Comparison of ENCODE assay signal across 8 cellular contexts in the genomic region with DNA sequence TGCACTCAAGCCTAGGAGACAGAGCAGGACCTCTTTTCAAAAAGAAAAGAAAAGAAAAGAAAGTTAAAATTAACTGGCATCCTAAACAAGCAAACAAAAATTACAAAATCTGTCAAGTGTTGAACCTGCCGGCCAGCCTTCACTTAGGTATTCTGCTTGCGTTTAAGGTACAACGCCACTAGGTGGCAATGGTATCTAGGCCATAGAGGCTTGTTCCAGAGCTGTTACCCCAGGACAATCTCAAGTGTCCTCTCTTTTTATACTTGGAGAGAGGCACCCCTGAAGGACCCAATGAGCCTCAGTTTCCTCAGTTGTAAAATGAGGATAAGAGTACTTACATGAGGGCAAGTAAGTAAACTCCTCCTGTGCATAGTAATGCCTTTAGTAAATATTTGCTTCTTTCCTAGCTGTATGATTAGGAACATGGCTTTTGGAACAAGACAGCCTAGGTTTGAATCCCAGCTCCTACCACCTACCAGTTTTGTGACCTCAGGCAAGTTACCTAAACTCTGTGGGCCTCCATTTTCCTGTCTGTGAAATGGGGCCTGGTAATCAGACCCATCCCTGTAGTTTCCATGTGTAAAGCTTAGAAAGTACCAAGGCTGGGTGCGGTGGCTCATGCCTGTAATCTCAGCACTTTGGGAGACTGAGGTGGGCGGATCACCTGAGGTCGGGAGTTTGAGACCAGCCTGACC. TPM values are rescaled to one million over a fixed set of nuclear protein-coding genes. Genes with fewer than 3 reads are reported as not detected.
DNase-seq lines count a peak whose midpoint lies in the region; ATAC-seq and TF ChIP-seq lines count a peak whose summit lies in the region.

No MANE protein-coding gene starts in this region.

- H3K9ac ChIP-seq in mesendoderm (ENCODE audit: low read length): no peak overlapping the region

- ATAC-seq in WTC11 (peak; percentile 52), GM21786 (IDR thresholded peaks at IDR 0.05; ENCODE audit: unreplicated experiment) (no peak)

- peaks cover 26% of the 10 kb centered on the region for H3K4me1 Mint-ChIP-seq in WTC11

- H2BK120ac ChIP-seq in mesendoderm (ENCODE audit: low read depth, low read length): no peak overlapping the region

- no peak overlapping the region for H3K56ac ChIP-seq in mesendoderm (ENCODE audit: low read length)

- POLR2A ChIA-PET in WTC11 (lab: Charles Lee): no interaction called here

- H2BK5ac ChIP-seq in mesendoderm (ENCODE audit: low read length): no peak overlapping the region

- H3K9me3 Mint-ChIP-seq in WTC11: no peaks in the 10 kb centered on the region

- H3K27ac ChIP-seq in mesendoderm (ENCODE audit: low read depth, low read length): no peak overlapping the region
- H3K27ac ChIP-seq in testis: no peak overlapping the region

- no peaks in the 10 kb centered on the region for H3K79me2 ChIP-seq in mesendoderm (ENCODE audit: control insufficient read depth, insufficient read depth, low read length)

- H3K27me3 Mint-ChIP-seq in WTC11 (ENCODE audit: low read depth): peaks cover 4% of the 10 kb centered on the region

- H4K8ac ChIP-seq in mesendoderm (ENCODE audit: low read depth, low read length): no peak overlapping the region

- H3K36me3 ChIP-seq in mesendoderm (ENCODE audit: control insufficient read depth, insufficient read depth, low read length) (no peaks in the 10 kb centered on the region), testis (ENCODE audit: low read depth, missing control alignments) (no peaks in the 10 kb centered on the region)

- no CpG with 5 or more reads among the region's 6 CpGs for WGBS in mesendoderm (ENCODE audit: extremely low coverage, insufficient coverage, low lambda C conversion rate)
- WGBS in testis, 2 donors: 66 to 74% methylated on average over 6 of the region's 6 CpGs

- H3K23ac ChIP-seq in mesendoderm (ENCODE audit: low read length): no peak overlapping the region

- H3K27me3 ChIP-seq in mesendoderm (ENCODE audit: insufficient read depth, low read length, poor library complexity): no peaks in the 10 kb centered on the region
- H3K27me3 ChIP-seq in testis: no peaks in the 10 kb centered on the region

- no peak overlapping the region for H3K27ac Mint-ChIP-seq in WTC11

- peak; percentile 72 for TF ChIP-seq CTCF in WTC11 (IDR thresholded peaks at IDR 0.05)
- peak; percentile 82 for TF ChIP-seq CTCF in choroid plexus epithelial cell (conservative IDR thresholded peaks at IDR 0.05; ENCODE audit: low read depth, low read length)
- peak; percentile 17 to 60 (median 33) for TF ChIP-seq CTCF in testis (IDR thresholded peaks at IDR 0.05)

- no peak overlapping the region for H3K4me2 ChIP-seq in mesendoderm (ENCODE audit: low read length)

- no peaks in the 10 kb centered on the region for H3K9me3 ChIP-seq in testis

- H3K4me3 ChIP-seq in choroid plexus epithelial cell (ENCODE audit: low read depth, low read length): no peak overlapping the region
- no peak overlapping the region for H3K4me3 ChIP-seq in mesendoderm (ENCODE audit: low read length)
- no peak overlapping the region for H3K4me3 ChIP-seq in testis

- H3K79me1 ChIP-seq in mesendoderm (ENCODE audit: low read length): no peaks in the 10 kb centered on the region

- CTCF ChIA-PET in WTC11 (lab: Charles Lee): interaction anchor here (0.6 to 4.9 kb wide), 42 partner anchors 9 to 680 kb away, joined by 3 to 102 read pairs (median 5); a partner anchor contains a TSS

- no peak for TF ChIP-seq POLR2A in testis (IDR thresholded peaks at IDR 0.05)

- intact Hi-C loops in testis (cut with DNase I; ENCODE audit: low total_unique reads): no loop called here

- no peak overlapping the region for H2BK15ac ChIP-seq in mesendoderm (replicated peaks; ENCODE audit: low read depth)

- H4K5ac ChIP-seq in mesendoderm (ENCODE audit: low read length): no peak overlapping the region

- H3K4ac ChIP-seq in mesendoderm (ENCODE audit: low read depth, low read length): no peak overlapping the region

- DNase-seq in NCI-H2081 (lab: John Stamatoyannopoulos, UW): peak; percentile 23 to 36
- no peak for DNase-seq in NCI-H2081 treated with DMSO at 0.1 percent for 48 hours (lab: John Stamatoyannopoulos, UW)
- peak; percentile 49 for DNase-seq in NCI-H2029 treated with DMSO at 0.1 percent for 48 hours (lab: John Stamatoyannopoulos, UW)
- DNase-seq in WTC11 (ENCODE audit: low spot score): peak; percentile 63
- peak; percentile 75 for DNase-seq in choroid plexus epithelial cell (ENCODE audit: low read depth)
- DNase-seq in mesendoderm: peak; percentile 73
- peak; percentile 71 for DNase-seq in testis

- H3K18ac ChIP-seq in mesendoderm (ENCODE audit: low read length): no peak overlapping the region

- H3K4me1 ChIP-seq in mesendoderm (ENCODE audit: control insufficient read depth, low read depth, low read length): no peaks in the 10 kb centered on the region
- H3K4me1 ChIP-seq in testis: no peaks in the 10 kb centered on the region

- H2AK5ac ChIP-seq in mesendoderm (ENCODE audit: low read length): no peak overlapping the region

- H3K4me3 Mint-ChIP-seq in WTC11: no peak overlapping the region

- no peaks in the 10 kb centered on the region for H3K36me3 Mint-ChIP-seq in WTC11

TF ChIP-seq in WTC11, 78 proteins besides CTCF, POLR2A, EP300 and RAD21:
- 0 out of 2 replicates have a peak, but pooled peaks have one; percentile 21 for TF ChIP-seq GABPB1 (CRISPR knock-in tag; IDR thresholded peaks at IDR 0.05)
- TF ChIP-seq, protein P1, sequence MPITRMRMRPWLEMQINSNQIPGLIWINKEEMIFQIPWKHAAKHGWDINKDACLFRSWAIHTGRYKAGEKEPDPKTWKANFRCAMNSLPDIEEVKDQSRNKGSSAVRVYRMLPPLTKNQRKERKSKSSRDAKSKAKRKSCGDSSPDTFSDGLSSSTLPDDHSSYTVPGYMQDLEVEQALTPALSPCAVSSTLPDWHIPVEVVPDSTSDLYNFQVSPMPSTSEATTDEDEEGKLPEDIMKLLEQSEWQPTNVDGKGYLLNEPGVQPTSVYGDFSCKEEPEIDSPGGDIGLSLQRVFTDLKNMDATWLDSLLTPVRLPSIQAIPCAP (CRISPR knock-in tag; IDR thresholded peaks at IDR 0.05): no peak

RNA-seq across cellular contexts. Expression of a gene that starts 5.8 kb away (rescaled TPM):
- 10.6 to 12.6 TPM (median 10.7 TPM) in 3 replicates for total RNA-seq in WTC11 (2021)
- 4.6 TPM for polyA plus RNA-seq in mesendoderm (2013, experiment 1 of 2)
- polyA plus RNA-seq in mesendoderm (2013, experiment 2 of 2): 4.7 TPM
- 1 to 10 TPM; 2.5 to 3.1 TPM for total RNA-seq in testis
- polyA plus RNA-seq in testis (ENCODE audit: insufficient read depth, low read depth, low replicate concordance): 2.1 TPM

RNA-seq across cellular contexts. Expression of a gene that starts 34.2 kb away (rescaled TPM):
- total RNA-seq in WTC11 (2021) (2,184 to 2,437 TPM (median 2,411 TPM) in 3 replicates), testis (1,000 to 10,000 TPM in 1 of 2 donors, 100 to 1,000 TPM in 1; 926 to 1,691 TPM)
- 2,316 TPM for polyA plus RNA-seq in mesendoderm (2013, experiment 1 of 2)
- polyA plus RNA-seq in mesendoderm (2013, experiment 2 of 2): 2,311 TPM
- polyA plus RNA-seq in testis (ENCODE audit: insufficient read depth, low read depth, low replicate concordance): 1,309 TPM
